ENCODE assay signal across 39 cellular contexts in the genomic region with DNA sequence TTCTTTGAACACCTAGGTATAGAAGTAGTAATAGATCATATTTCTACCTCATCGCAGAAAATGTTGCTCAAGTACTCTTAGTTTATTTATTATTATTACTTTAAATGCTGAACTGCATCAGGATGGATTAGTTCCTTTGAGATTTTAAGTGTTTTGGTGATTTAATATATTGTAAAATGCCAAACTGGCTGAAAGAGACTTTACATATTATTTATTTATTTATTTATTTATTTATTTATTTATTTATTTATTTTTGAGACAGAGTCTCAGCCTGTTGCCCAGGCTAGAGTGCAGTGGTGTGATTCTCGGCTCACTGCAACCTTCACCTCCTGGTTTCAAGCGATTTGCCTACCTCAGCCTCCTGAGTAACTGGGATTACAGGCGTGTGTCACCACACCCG.
"Had no signal": no experiment of that assay in that cellular context is flagged by ENCODE, and none has a peak within 500 bp of the region (broad histone marks: within the 10 kb centered on the region; RNA-seq: fewer than 3 reads in every experiment).

No MANE protein-coding gene starts in this region.

- H3K36me3 ChIP-seq: adrenal gland, ascending aorta, brain microvascular endothelial cell, breast epithelium had no signal

- H3K27ac Mint-ChIP-seq: activated naive CD4-positive, alpha-beta T cell treated with anti-CD3 and anti-CD28 coated beads for 36 hours; activated naive CD4-positive, alpha-beta T cell treated with anti-CD3 and anti-CD28 coated beads, Interleukin-2, amount 50 U/mL, for 24 hours; activated naive CD4-positive, alpha-beta T cell treated with anti-CD3 and anti-CD28 coated beads, Interleukin-2, amount 50 U/mL, for 72 hours; activated naive CD8-positive, alpha-beta T cell; activated naive CD8-positive, alpha-beta T cell treated with anti-CD3 and anti-CD28 coated beads for 36 hours; activated naive CD8-positive, alpha-beta T cell treated with anti-CD3 and anti-CD28 coated beads, Interleukin-2, amount 10 ng/mL, durations not matched to agents 7 days and 5 days; activated naive CD8-positive, alpha-beta T cell treated with anti-CD3 and anti-CD28 coated beads, Interleukin-2, amount 50 U/mL, for 24 hours; activated T-cell treated with anti-CD3 and anti-CD28 coated beads, Interleukin-2, amount 50 U/mL, for 24 hours; activated T-cell treated with anti-CD3 and anti-CD28 coated beads, Interleukin-2, amount 50 U/mL, for 72 hours; activated T-helper 1 cell treated with anti-CD3 and anti-CD28 coated beads, Interleukin-12 subunit alpha, Interleukin-12 subunit beta, Interleukin-2, Interleukin-4 antibody, amounts not matched to agents 30 ng/mL and 10 ng/mL and 1 ng/mL, durations not matched to agents 14 hours and 24 hours and 36 hours; activated T-helper 17 cell treated with anti-CD3 and anti-CD28 coated beads, Interleukin-2, amount 50 U/mL, for 72 hours; activated T-helper 2 cell treated with anti-CD3 and anti-CD28 coated beads, Interferon-gamma antibody, Interleukin-2, Interleukin-4, amounts not matched to agents 10 μg/mL and 5 μg/mL and 100 μg/mL, durations not matched to agents 14 hours and 24 hours and 36 hours had no signal

- H3K4me1 Mint-ChIP-seq: activated T-helper 17 cell treated with anti-CD3 and anti-CD28 coated beads, Interleukin-2, amount 50 U/mL, for 72 hours; brain had no signal

- H3K4me3 Mint-ChIP-seq: activated naive CD4-positive, alpha-beta T cell treated with anti-CD3 and anti-CD28 coated beads for 36 hours; activated naive CD4-positive, alpha-beta T cell treated with anti-CD3 and anti-CD28 coated beads, Interleukin-2, amount 10 ng/mL, durations not matched to agents 7 days and 5 days; activated naive CD4-positive, alpha-beta T cell treated with anti-CD3 and anti-CD28 coated beads, Interleukin-2, amount 50 U/mL, for 24 hours; activated naive CD8-positive, alpha-beta T cell; activated naive CD8-positive, alpha-beta T cell treated with anti-CD3 and anti-CD28 coated beads for 36 hours; activated naive CD8-positive, alpha-beta T cell treated with anti-CD3 and anti-CD28 coated beads, Interleukin-2, amount 10 ng/mL, durations not matched to agents 7 days and 5 days; activated naive CD8-positive, alpha-beta T cell treated with anti-CD3 and anti-CD28 coated beads, Interleukin-2, amount 50 U/mL, for 24 hours; activated T-cell treated with anti-CD3 and anti-CD28 coated beads, Interleukin-2, amount 50 U/mL, for 24 hours; activated T-cell treated with anti-CD3 and anti-CD28 coated beads, Interleukin-2, amount 50 U/mL, for 4 hours; activated T-cell treated with anti-CD3 and anti-CD28 coated beads, Interleukin-2, amount 50 U/mL, for 72 hours; activated T-helper 1 cell treated with anti-CD3 and anti-CD28 coated beads, Interleukin-12 subunit alpha, Interleukin-12 subunit beta, Interleukin-2, Interleukin-4 antibody, amounts not matched to agents 30 ng/mL and 10 ng/mL and 1 ng/mL, durations not matched to agents 14 hours and 24 hours and 36 hours; activated T-helper 17 cell treated with anti-CD3 and anti-CD28 coated beads, Interleukin-2, amount 50 U/mL, for 72 hours; central memory CD8-positive, alpha-beta T cell had no signal

- ATAC-seq: activated naive CD4-positive, alpha-beta T cell treated with anti-CD3 and anti-CD28 coated beads, Interleukin-2, amount 50 U/mL, for 72 hours; activated naive CD8-positive, alpha-beta T cell treated with anti-CD3 and anti-CD28 coated beads, Interleukin-2, amount 50 U/mL, for 24 hours; activated T-cell treated with anti-CD3 and anti-CD28 coated beads, Interleukin-2, amount 50 U/mL, for 4 hours; activated T-cell treated with anti-CD3 and anti-CD28 coated beads, Interleukin-2, amount 50 U/mL, for 72 hours; activated T-helper 17 cell treated with anti-CD3 and anti-CD28 coated beads, Interleukin-2, amount 50 U/mL, for 72 hours; body of pancreas had no signal

- FAIRE-seq: astrocyte, bronchial epithelial cell had no signal

- H3K4me3 ChIP-seq: adrenal gland, ascending aorta, body of pancreas, breast epithelium, cardiac muscle cell had no signal

- H3K4me1 ChIP-seq: adrenal gland, ascending aorta, body of pancreas, breast epithelium had no signal

- H3K27me3 Mint-ChIP-seq: activated naive CD4-positive, alpha-beta T cell treated with anti-CD3 and anti-CD28 coated beads, Interleukin-2, amount 10 ng/mL, durations not matched to agents 7 days and 5 days; activated naive CD4-positive, alpha-beta T cell treated with anti-CD3 and anti-CD28 coated beads, Interleukin-2, amount 50 U/mL, for 24 hours; activated naive CD8-positive, alpha-beta T cell; activated naive CD8-positive, alpha-beta T cell treated with anti-CD3 and anti-CD28 coated beads for 36 hours; activated naive CD8-positive, alpha-beta T cell treated with anti-CD3 and anti-CD28 coated beads, Interleukin-2, amount 10 ng/mL, durations not matched to agents 7 days and 5 days; activated naive CD8-positive, alpha-beta T cell treated with anti-CD3 and anti-CD28 coated beads, Interleukin-2, amount 50 U/mL, for 24 hours; activated T-cell treated with anti-CD3 and anti-CD28 coated beads, Interleukin-2, amount 50 U/mL, for 24 hours; activated T-helper 17 cell treated with anti-CD3 and anti-CD28 coated beads, Interleukin-2, amount 50 U/mL, for 72 hours; brain; central memory CD8-positive, alpha-beta T cell had no signal

- H3K9me3 Mint-ChIP-seq: activated naive CD4-positive, alpha-beta T cell treated with anti-CD3 and anti-CD28 coated beads for 36 hours; activated naive CD4-positive, alpha-beta T cell treated with anti-CD3 and anti-CD28 coated beads, Interleukin-2, amount 10 ng/mL, durations not matched to agents 7 days and 5 days; activated naive CD4-positive, alpha-beta T cell treated with anti-CD3 and anti-CD28 coated beads, Interleukin-2, amount 50 U/mL, for 24 hours; activated naive CD4-positive, alpha-beta T cell treated with anti-CD3 and anti-CD28 coated beads, Interleukin-2, amount 50 U/mL, for 72 hours; activated naive CD8-positive, alpha-beta T cell treated with anti-CD3 and anti-CD28 coated beads for 36 hours; activated naive CD8-positive, alpha-beta T cell treated with anti-CD3 and anti-CD28 coated beads, Interleukin-2, amount 10 ng/mL, durations not matched to agents 7 days and 5 days; activated naive CD8-positive, alpha-beta T cell treated with anti-CD3 and anti-CD28 coated beads, Interleukin-2, amount 50 U/mL, for 24 hours; activated T-cell treated with anti-CD3 and anti-CD28 coated beads, Interleukin-2, amount 50 U/mL, for 24 hours; activated T-cell treated with anti-CD3 and anti-CD28 coated beads, Interleukin-2, amount 50 U/mL, for 4 hours; activated T-cell treated with anti-CD3 and anti-CD28 coated beads, Interleukin-2, amount 50 U/mL, for 72 hours; activated T-helper 1 cell treated with anti-CD3 and anti-CD28 coated beads, Interleukin-12 subunit alpha, Interleukin-12 subunit beta, Interleukin-2, Interleukin-4 antibody, amounts not matched to agents 30 ng/mL and 10 ng/mL and 1 ng/mL, durations not matched to agents 14 hours and 24 hours and 36 hours; activated T-helper 17 cell treated with anti-CD3 and anti-CD28 coated beads, Interleukin-2, amount 50 U/mL, for 72 hours; activated T-helper 2 cell treated with anti-CD3 and anti-CD28 coated beads, Interferon-gamma antibody, Interleukin-2, Interleukin-4, amounts not matched to agents 10 μg/mL and 5 μg/mL and 100 μg/mL, durations not matched to agents 14 hours and 24 hours and 36 hours; brain; central memory CD8-positive, alpha-beta T cell had no signal

- H3K27me3 ChIP-seq: adrenal gland, ascending aorta, body of pancreas, brain microvascular endothelial cell, breast epithelium, cardiac muscle cell had no signal

- DNase-seq: activated effector memory CD4-positive, alpha-beta T cell treated with anti-CD3 and anti-CD28 coated beads, Interleukin-2, amount 50 U/mL, for 16 hours; activated effector memory CD4-positive, alpha-beta T cell treated with Interleukin-2 at 50 U/mL for 16 hours; activated gamma-delta T cell; activated gamma-delta T cell treated with Interleukin-2 at 50 U/mL for 16 hours; activated naive CD4-positive, alpha-beta T cell; activated naive CD4-positive, alpha-beta T cell treated with anti-CD3 and anti-CD28 coated beads for 36 hours; activated naive CD4-positive, alpha-beta T cell treated with anti-CD3 and anti-CD28 coated beads, Interleukin-2, amount 10 ng/mL, durations not matched to agents 7 days and 5 days; activated naive CD4-positive, alpha-beta T cell treated with anti-CD3 and anti-CD28 coated beads, Interleukin-2, amount 50 U/mL, for 16 hours; activated naive CD4-positive, alpha-beta T cell treated with Interleukin-2 at 50 U/mL for 16 hours; activated naive CD8-positive, alpha-beta T cell treated with anti-CD3 and anti-CD28 coated beads for 36 hours; activated naive CD8-positive, alpha-beta T cell treated with anti-CD3 and anti-CD28 coated beads, Interleukin-2, amount 10 ng/mL, durations not matched to agents 7 days and 5 days; activated naive CD8-positive, alpha-beta T cell treated with anti-CD3 and anti-CD28 coated beads, Interleukin-2, amount 50 U/mL, for 24 hours; activated T-cell treated with anti-CD3 and anti-CD28 coated beads, Interleukin-2, amount 50 U/mL, for 24 hours; activated T-cell treated with anti-CD3 and anti-CD28 coated beads, Interleukin-2, amount 50 U/mL, for 4 hours; activated T-cell treated with anti-CD3 and anti-CD28 coated beads, Interleukin-2, amount 50 U/mL, for 48 hours; activated T-cell treated with anti-CD3 and anti-CD28 coated beads, Interleukin-2, amount 50 U/mL, for 72 hours; adrenal gland; amniotic stem cell; amygdala; anterior cingulate cortex; aorta; body of pancreas; brain microvascular endothelial cell; caudate nucleus; central memory CD4-positive, alpha-beta T cell; cerebellar nuclear complex had no signal

- H3K9me3 ChIP-seq: adrenal gland, ascending aorta, body of pancreas, breast epithelium had no signal

- H3K27ac ChIP-seq: adrenal gland, ascending aorta, body of pancreas, brain microvascular endothelial cell, breast epithelium, cardiac muscle cell had no signal
